ENCODE assay signal across 8 cellular contexts in genomic region chr14:104688755-104689619, GRCh38. TPM values are rescaled to one million over a fixed set of nuclear protein-coding genes. Genes with fewer than 3 reads are reported as not detected.
A peak's percentile ranks its signal among the peaks of the same experiment; 100 is the strongest.
DNase-seq lines count a peak whose midpoint lies in the region; ATAC-seq, FAIRE-seq and TF ChIP-seq lines count a peak whose summit lies in the region.

INF2 (plus strand) TSS chr14:104689618; CDS start chr14:104701366, 11,748 bp downstream.

- H3K27ac ChIP-seq in SJCRH30 (peak within 1 kb of the TSS; percentile 46), adipose tissue (ENCODE audit: low read depth, low read length) (no peak within 1 kb of the TSS), pancreas (peak within 1 kb of the TSS; percentile 78 to 89 (median 83))

- H3K4me3 ChIP-seq in SJCRH30 (peak within 1 kb of the TSS; percentile 98), pancreas (peak within 1 kb of the TSS; percentile 67 to 97 (median 87))

- peak; percentile 60 for DNase-seq in ELF-1 (ENCODE audit: low read depth, low spot score)
- DNase-seq in SJCRH30, result peak; percentile 78 to 85
- DNase-seq in cardiac septum (ENCODE audit: low spot score), result no peak
- DNase-seq in pancreas, result peak; percentile 62 to 88 (median 72)
- no peak for DNase-seq in KG1 (lab: John Stamatoyannopoulos, UW)

- whole genome bisulfite sequencing in adipose tissue, 3 donors, result 9 to 12% (median 10%) methylated on average over 38 to 60 of the region's 61 CpGs
- WGBS in pancreas, 2 donors, result 6 to 10% methylated on average over 34 to 59 of the region's 61 CpGs

- intact Hi-C loops in cardiac septum (cut with DNase I), result no loop called here
- intact Hi-C loops in pancreas (cut with DNase I), result no loop called here

- H3K27me3 ChIP-seq in SJCRH30 (no peaks in the 10 kb centered on the region), pancreas (no peaks in the 10 kb centered on the region)

- H3K4me1 ChIP-seq in SJCRH30 (peaks cover 13% of the 10 kb centered on the region; the same call in 1 of the 2 replicates), pancreas (peaks cover 10 to 20% (median 11%) of the 10 kb centered on the region in 3 donors)

- peak; percentile 53 for ATAC-seq in HG03432 (IDR thresholded peaks at IDR 0.05; ENCODE audit: unreplicated experiment)
- peak; percentile 72 to 78 (median 74) for ATAC-seq in pancreas
- ATAC-seq in HG03342 (IDR thresholded peaks at IDR 0.05; ENCODE audit: unreplicated experiment), result no peak

- no peaks in the 10 kb centered on the region for H3K36me3 ChIP-seq in SJCRH30
- no peaks in the 10 kb centered on the region for H3K36me3 ChIP-seq in pancreas

- no peaks in the 10 kb centered on the region for H3K9me3 ChIP-seq in SJCRH30 (replicated peaks)
- H3K9me3 ChIP-seq in pancreas, result no peaks in the 10 kb centered on the region

- no peak for TF ChIP-seq CTCF in pancreas (IDR thresholded peaks at IDR 0.05)

- no peak for FAIRE-seq in pancreas (lab: Jason Lieb, UNC)

RNA-seq across cellular contexts. Expression of gene INF2, which starts in this region (rescaled TPM):
- 36.9 and 38.3 TPM in 2 replicates for total RNA-seq in SJCRH30 (2014; rRNA removed; shearing (Covaris generic))
- 100 to 1,000 TPM in 2 of 3 donors, 10 to 100 TPM in 1; 20.3 to 105 (median 101) TPM for polyA plus RNA-seq in adipose tissue
- 41.2 TPM for total RNA-seq in cardiac septum
- 10 to 100 TPM; 20.4 to 41.1 (median 23.0) TPM for total RNA-seq in pancreas
- polyA plus RNA-seq in pancreas, result 10 to 100 TPM; 79.5 to 80.8 TPM

Comparison
In these comparisons a context has a peak if more than half of its experiments do, and no peak if none do; other contexts are left out.
1. DNase-seq: peak in ELF-1 (single experiment), SJCRH30 (2 of 2) and pancreas (6 of 6); none in cardiac septum (single experiment) and KG1 (single experiment).